ENCODE assay signal across 7 cellular contexts in the genomic region with DNA sequence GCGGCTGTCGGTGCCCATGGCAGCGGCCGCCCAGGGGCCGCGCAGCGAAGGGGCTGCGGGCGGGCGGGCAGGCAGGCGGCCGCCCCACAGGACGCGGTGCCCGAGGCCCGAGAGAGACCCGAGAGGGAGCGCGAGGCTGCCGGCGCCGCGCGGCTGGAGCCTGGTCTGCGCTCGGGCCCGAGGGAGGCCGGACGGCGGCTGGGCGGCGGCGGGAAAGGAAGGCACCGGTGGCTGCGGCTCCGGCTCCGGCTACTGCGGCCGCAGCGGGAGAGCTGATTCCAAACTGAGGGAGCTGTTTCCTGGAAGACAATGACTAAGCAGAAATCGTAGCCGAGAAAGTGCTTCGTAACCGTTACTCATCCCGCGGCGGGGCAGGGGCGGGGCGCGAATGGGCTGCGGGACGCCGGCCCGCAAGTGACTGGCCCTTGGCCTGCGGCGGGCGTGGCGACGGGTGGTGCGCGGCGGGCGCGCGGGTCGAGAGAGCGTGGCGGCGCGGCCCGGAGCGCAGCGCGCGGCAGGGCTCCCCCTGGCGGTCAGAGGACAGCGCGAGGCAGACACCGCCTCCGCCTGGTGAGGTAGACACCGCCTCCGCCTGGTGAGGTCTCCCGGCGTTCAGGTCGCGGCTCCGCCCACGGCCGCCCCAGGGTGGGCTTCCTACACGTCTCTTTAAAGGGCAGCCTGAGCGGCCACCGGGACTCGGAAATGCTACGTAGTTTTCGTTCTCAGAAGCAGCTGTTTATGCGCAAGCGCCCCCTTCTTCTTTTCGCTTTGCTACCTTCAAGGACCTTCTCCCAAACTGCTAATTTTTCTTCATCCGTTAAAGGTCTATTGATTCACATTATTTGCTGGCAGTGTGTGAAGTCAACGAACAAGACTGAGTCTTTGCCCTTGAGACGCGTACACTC.
DNase-seq lines count a peak whose midpoint lies in the region; ATAC-seq lines count a peak whose summit lies in the region.

A gene with protein sequence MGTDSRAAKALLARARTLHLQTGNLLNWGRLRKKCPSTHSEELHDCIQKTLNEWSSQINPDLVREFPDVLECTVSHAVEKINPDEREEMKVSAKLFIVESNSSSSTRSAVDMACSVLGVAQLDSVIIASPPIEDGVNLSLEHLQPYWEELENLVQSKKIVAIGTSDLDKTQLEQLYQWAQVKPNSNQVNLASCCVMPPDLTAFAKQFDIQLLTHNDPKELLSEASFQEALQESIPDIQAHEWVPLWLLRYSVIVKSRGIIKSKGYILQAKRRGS (minus strand): TSS at position 285 of the 905 bp plus-strand sequence. CDS start 267 bp downstream, at position 18.

- ATAC-seq in GM18499 (IDR thresholded peaks at IDR 0.05; ENCODE audit: insufficient read depth, unreplicated experiment) (peak; percentile 89), HG02884 (IDR thresholded peaks at IDR 0.05; ENCODE audit: unreplicated experiment) (peak; percentile 92)

- DNase-seq in NCI-H146 treated with DMSO at 0.1 percent for 48 hours (lab: John Stamatoyannopoulos, UW; ENCODE audit: unreplicated experiment) (peak; percentile 77), T-helper 22 cell (ENCODE audit: low read depth) (peak; percentile 83), astrocyte of the hippocampus (ENCODE audit: low read depth, low spot score) (peak; percentile 97), hippocampal formation (lab: John Stamatoyannopoulos, UW) (peak; percentile 72 to 87), retina (peak; percentile 95)

Comparison
In these comparisons a context has a peak if more than half of its experiments do, and no peak if none do; other contexts are left out.
1. Peak in every context shown above with its lines: DNase-seq and ATAC-seq.